Comparison of ENCODE assay signal across 8 cellular contexts in the genomic region with DNA sequence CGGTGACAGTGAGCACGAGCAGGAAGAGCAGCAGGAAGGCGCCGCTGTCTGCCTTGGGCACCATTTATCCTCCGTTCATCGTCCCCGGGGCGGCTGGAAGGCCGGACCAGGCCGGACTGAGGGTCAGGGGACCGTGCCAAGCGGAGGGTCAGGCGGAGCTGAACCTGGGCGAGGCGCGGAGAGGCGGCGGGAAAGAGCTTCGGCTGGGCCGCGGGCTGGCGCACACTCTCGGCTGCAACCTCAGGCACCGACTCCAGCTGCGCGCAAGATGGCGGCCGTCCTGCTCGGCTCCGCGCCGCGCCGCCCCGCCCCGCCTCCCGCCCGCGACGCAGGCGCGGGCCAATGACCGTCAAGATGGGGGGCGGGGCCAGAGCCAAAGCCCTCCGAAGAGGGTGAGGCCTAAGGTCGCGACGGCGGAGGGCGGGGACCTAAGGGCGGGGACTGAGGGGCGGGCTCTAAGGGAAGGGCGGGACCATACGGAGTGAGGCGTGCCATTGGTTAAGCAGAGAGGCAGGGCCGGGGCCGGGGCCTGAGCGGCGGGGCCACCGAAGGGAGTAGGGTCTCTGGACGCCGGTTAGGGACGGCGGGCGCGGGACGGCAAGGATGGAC. TPM values are rescaled to one million over a fixed set of nuclear protein-coding genes. Genes with fewer than 3 reads are reported as not detected.
DNase-seq lines count a peak whose midpoint lies in the region; TF ChIP-seq lines count a peak whose summit lies in the region.

A gene with protein sequence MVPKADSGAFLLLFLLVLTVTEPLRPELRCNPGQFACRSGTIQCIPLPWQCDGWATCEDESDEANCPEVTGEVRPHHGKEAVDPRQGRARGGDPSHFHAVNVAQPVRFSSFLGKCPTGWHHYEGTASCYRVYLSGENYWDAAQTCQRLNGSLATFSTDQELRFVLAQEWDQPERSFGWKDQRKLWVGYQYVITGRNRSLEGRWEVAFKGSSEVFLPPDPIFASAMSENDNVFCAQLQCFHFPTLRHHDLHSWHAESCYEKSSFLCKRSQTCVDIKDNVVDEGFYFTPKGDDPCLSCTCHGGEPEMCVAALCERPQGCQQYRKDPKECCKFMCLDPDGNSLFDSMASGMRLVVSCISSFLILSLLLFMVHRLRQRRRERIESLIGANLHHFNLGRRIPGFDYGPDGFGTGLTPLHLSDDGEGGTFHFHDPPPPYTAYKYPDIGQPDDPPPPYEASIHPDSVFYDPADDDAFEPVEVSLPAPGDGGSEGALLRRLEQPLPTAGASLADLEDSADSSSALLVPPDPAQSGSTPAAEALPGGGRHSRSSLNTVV (minus strand): TSS at position 270 of the 609 bp plus-strand sequence. CDS start 206 bp downstream, at position 64.

- H3K27ac ChIP-seq in neuronal stem cell (replicated peaks; ENCODE audit: low read length) = peak within 1 kb of the TSS; percentile 81
- H3K27ac ChIP-seq in subcutaneous abdominal adipose tissue (ENCODE audit: low read depth, low read length) = peak within 1 kb of the TSS; percentile 62

- peak within 1 kb of the TSS; percentile 76 for H2AK5ac ChIP-seq in neuronal stem cell (ENCODE audit: low read depth, low read length)

- H3K9ac ChIP-seq in neuronal stem cell (ENCODE audit: low read depth, low read length, poor library complexity) = peak within 1 kb of the TSS; percentile 99
- peak within 1 kb of the TSS; percentile 81 to 90 (median 83) for H3K9ac ChIP-seq in subcutaneous abdominal adipose tissue (ENCODE audit: low read length in 5 of 5)

- H2BK15ac ChIP-seq in neuronal stem cell (ENCODE audit: low read length) = peak within 1 kb of the TSS; percentile 84

- H3K36me3 ChIP-seq in neuronal stem cell (replicated peaks in 1 of 2; ENCODE audit: control insufficient read depth in 2 of 2, insufficient read depth in 2 of 2, low read length in 2 of 2) (peaks cover 5 to 25% of the 10 kb centered on the region in 2 donors), subcutaneous abdominal adipose tissue (ENCODE audit: control insufficient read depth in 5 of 5, insufficient read depth in 5 of 5, low read length in 5 of 5) (peaks cover 0 to 4% (median 0%) of the 10 kb centered on the region in 5 donors)

- H4K8ac ChIP-seq in neuronal stem cell (ENCODE audit: low read depth, low read length) = no peak within 1 kb of the TSS

- H3K23ac ChIP-seq in neuronal stem cell (ENCODE audit: low read depth, low read length, poor library complexity) = peak within 1 kb of the TSS; percentile 95

- no peak within 1 kb of the TSS for H3K4ac ChIP-seq in neuronal stem cell (ENCODE audit: low read length)

- in situ Hi-C loops in SK-MEL-5 (cut with HindIII; ENCODE audit: low pct_unique_long_range_greater_than_20kb, low sequenced_read_pairs) = no loop called here

- POLR2A ChIA-PET in HEK293T (lab: Yijun Ruan, JAX) = interaction anchor here (1.0 to 2.3 kb wide), 10 partner anchors 11 to 52 kb away, joined by 3 to 27 read pairs (median 4); partner anchors contain the start of gene ESS2

- H3K4me1 ChIP-seq in neuronal stem cell (ENCODE audit: control insufficient read depth in 2 of 2, insufficient read depth in 1 of 2, low read depth in 1 of 2, low read length in 2 of 2) (peaks cover 4 to 12% of the 10 kb centered on the region in 2 donors), subcutaneous abdominal adipose tissue (ENCODE audit: control insufficient read depth in 5 of 5, insufficient read depth in 5 of 5, low read length in 5 of 5) (peaks cover 9 to 55% (median 49%) of the 10 kb centered on the region in 5 donors)

- H4K91ac ChIP-seq in neuronal stem cell (ENCODE audit: low read depth, low read length, poor library complexity) = peak within 1 kb of the TSS; percentile 86

- H3K4me2 ChIP-seq in neuronal stem cell (ENCODE audit: insufficient read depth, low read length, poor library complexity, severe bottlenecking) = peak within 1 kb of the TSS; percentile 87

- peak within 1 kb of the TSS; percentile 99 for H3K4me3 ChIP-seq in neuronal stem cell (ENCODE audit: low read length in 2 of 2)
- H3K4me3 ChIP-seq in subcutaneous abdominal adipose tissue (ENCODE audit: low read depth in 1 of 5, low read length in 5 of 5) = peak within 1 kb of the TSS; percentile 82 to 96 (median 95)

- CTCF ChIA-PET in HEK293T (lab: Yijun Ruan, JAX) = interaction anchor here (0.7 to 1.2 kb wide), 3 partner anchors 18 to 510 kb away, joined by 3 to 5 read pairs (median 3); partner anchors contain the start of gene ESS2

- peak within 1 kb of the TSS; percentile 99 for H3K18ac ChIP-seq in neuronal stem cell (ENCODE audit: low read length)

- H2AFZ ChIP-seq in neuronal stem cell (ENCODE audit: low read length) = peak within 1 kb of the TSS; percentile 100

- H3K27me3 ChIP-seq in neuronal stem cell (ENCODE audit: control insufficient read depth in 3 of 3, insufficient read depth in 3 of 3, low read depth in 1 of 3, low read length in 3 of 3) = peaks cover 0 to 3% (median 0%) of the 10 kb centered on the region in 3 experiments
- no peaks in the 10 kb centered on the region for H3K27me3 ChIP-seq in subcutaneous abdominal adipose tissue (ENCODE audit: control insufficient read depth in 5 of 5, insufficient read depth in 4 of 5, low read length in 5 of 5)

- WGBS in neuronal stem cell (ENCODE audit: extremely low coverage in 2 of 2, insufficient read length in 2 of 2, insufficient replicate concordance in 1 of 2), 2 donors = no CpG with 5 or more reads among the region's 67 CpGs

- peak within 1 kb of the TSS; percentile 95 for H2BK5ac ChIP-seq in neuronal stem cell (ENCODE audit: low read length)

- H3K79me1 ChIP-seq in neuronal stem cell (ENCODE audit: low read depth, low read length) = peaks cover 13% of the 10 kb centered on the region

- peak within 1 kb of the TSS; percentile 86 for H3K14ac ChIP-seq in neuronal stem cell (ENCODE audit: low read length)

- DNase-seq in GF-D8 (lab: John Stamatoyannopoulos, UW) (peak; percentile 87), HEK293T (ENCODE audit: extremely low spot score) (peak; percentile 100), NAMALWA (ENCODE audit: low spot score) (peak; percentile 97), SK-MEL-5 (ENCODE audit: low read depth, low spot score) (peak; percentile 97), foreskin melanocyte (peak; percentile 80), neuronal stem cell (ENCODE audit: low spot score) (peak; percentile 97)
- DNase-seq in activated naive CD4-positive, alpha-beta T cell treated with Interleukin-2 at 50 U/mL for 16 hours = peak; percentile 95

- no peak within 1 kb of the TSS for H2BK12ac ChIP-seq in neuronal stem cell (ENCODE audit: low read length)

- no peaks in the 10 kb centered on the region for H3K9me3 ChIP-seq in neuronal stem cell (replicated peaks in 1 of 2; ENCODE audit: control insufficient read depth in 2 of 2, insufficient read depth in 1 of 2, low read depth in 1 of 2, low read length in 2 of 2)
- no peaks in the 10 kb centered on the region for H3K9me3 ChIP-seq in subcutaneous abdominal adipose tissue (ENCODE audit: control insufficient read depth in 5 of 5, low read length in 5 of 5)

- no peak within 1 kb of the TSS for H2BK120ac ChIP-seq in neuronal stem cell (ENCODE audit: low read depth, low read length)

TF ChIP-seq in HEK293T, 16 proteins besides CTCF, POLR2A, EP300 and RAD21:
- TF ChIP-seq HDGF (IDR thresholded peaks at IDR 0.05; ENCODE audit: borderline replicate concordance) = no peak
- TF ChIP-seq, protein P1, sequence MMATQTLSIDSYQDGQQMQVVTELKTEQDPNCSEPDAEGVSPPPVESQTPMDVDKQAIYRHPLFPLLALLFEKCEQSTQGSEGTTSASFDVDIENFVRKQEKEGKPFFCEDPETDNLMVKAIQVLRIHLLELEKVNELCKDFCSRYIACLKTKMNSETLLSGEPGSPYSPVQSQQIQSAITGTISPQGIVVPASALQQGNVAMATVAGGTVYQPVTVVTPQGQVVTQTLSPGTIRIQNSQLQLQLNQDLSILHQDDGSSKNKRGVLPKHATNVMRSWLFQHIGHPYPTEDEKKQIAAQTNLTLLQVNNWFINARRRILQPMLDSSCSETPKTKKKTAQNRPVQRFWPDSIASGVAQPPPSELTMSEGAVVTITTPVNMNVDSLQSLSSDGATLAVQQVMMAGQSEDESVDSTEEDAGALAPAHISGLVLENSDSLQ (IDR thresholded peaks at IDR 0.05) = peak; percentile 37

RNA-seq across cellular contexts. Expression of the gene that starts here (rescaled TPM):
- total RNA-seq in SK-MEL-5 (2014; rRNA removed; shearing (Covaris generic)) = 36.9 and 39.6 TPM in 2 replicates
- 70.3 and 81.0 TPM in 2 replicates for polyA plus RNA-seq in SK-MEL-5 (2015; cell fraction: cytosol; rRNA removed)
- 29.1 and 43.5 TPM in 2 replicates for polyA plus RNA-seq in SK-MEL-5 (2015; cell fraction: nucleus; rRNA removed)
- polyA plus RNA-seq in neuronal stem cell (2013, experiment 1 of 2) = 31.2 TPM
- polyA plus RNA-seq in neuronal stem cell (2013, experiment 2 of 2) = 31.1 TPM

Comparison
In these comparisons a context has a peak if more than half of its experiments do, and no peak if none do; other contexts are left out.
1. Peak in every context shown above with its lines: DNase-seq, H3K4me3 ChIP-seq and H3K27ac ChIP-seq.